1 cellular context compared by ENCODE assay signal in the genomic region with DNA sequence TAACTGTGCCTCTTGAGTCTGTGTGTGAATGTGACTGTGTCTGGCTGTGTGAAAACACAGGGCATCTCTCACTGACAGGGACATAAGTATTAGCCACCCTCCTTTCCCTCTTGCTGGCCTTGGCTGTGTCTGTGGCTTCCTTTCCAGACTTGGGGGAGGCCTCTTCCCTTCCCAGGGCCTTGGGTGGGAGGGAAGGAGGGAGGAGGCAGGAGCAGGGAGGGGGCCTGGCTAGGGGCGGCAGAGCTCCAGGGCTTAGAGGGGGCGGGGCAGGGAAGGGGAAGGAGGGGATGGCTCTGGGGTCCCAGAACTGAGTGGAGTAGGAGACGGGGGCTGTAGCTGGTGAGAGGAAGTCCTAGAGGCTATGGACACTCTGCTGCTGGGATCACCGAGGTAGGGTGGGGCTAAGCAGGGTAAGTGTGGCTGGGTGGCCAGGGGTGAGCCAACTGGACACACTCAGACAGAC.
TF ChIP-seq lines count a peak whose summit lies in the region.

No MANE protein-coding gene starts in this region.

TF ChIP-seq in K562, 482 proteins besides CTCF, POLR2A, EP300 and RAD21:
- TF ChIP-seq, protein P1, sequence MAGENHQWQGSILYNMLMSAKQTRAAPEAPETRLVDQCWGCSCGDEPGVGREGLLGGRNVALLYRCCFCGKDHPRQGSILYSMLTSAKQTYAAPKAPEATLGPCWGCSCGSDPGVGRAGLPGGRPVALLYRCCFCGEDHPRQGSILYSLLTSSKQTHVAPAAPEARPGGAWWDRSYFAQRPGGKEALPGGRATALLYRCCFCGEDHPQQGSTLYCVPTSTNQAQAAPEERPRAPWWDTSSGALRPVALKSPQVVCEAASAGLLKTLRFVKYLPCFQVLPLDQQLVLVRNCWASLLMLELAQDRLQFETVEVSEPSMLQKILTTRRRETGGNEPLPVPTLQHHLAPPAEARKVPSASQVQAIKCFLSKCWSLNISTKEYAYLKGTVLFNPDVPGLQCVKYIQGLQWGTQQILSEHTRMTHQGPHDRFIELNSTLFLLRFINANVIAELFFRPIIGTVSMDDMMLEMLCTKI (IDR thresholded peaks at IDR 0.05; ENCODE audit: partially characterized antibody): no peak
TF ChIP-seq in K562: peak in this region for 0.
